ENCODE assay signal across 8 cellular contexts in genomic region chr11:124674571-124674970, GRCh38. TPM values are rescaled to one million over a fixed set of nuclear protein-coding genes. Genes with fewer than 3 reads are reported as not detected.
A peak's percentile ranks its signal among the peaks of the same experiment; 100 is the strongest.
DNase-seq lines count a peak whose midpoint lies in the region; ATAC-seq and TF ChIP-seq lines count a peak whose summit lies in the region.

No MANE protein-coding gene starts in this region.

- H3K27ac ChIP-seq in C4-2B = peak overlapping the region; percentile 76
- H3K27ac ChIP-seq in ectodermal cell (ENCODE audit: insufficient read depth, low read depth, low read length, poor library complexity, severe bottlenecking) = no peak overlapping the region

- H3K36me3 ChIP-seq in MG63 (no peaks in the 10 kb centered on the region), ectodermal cell (ENCODE audit: control insufficient read depth, insufficient read depth, low read length) (no peaks in the 10 kb centered on the region), neuron (ENCODE audit: insufficient read depth, low read length) (no peaks in the 10 kb centered on the region)

- H3K9me3 ChIP-seq in MG63 (no peaks in the 10 kb centered on the region), ectodermal cell (ENCODE audit: control insufficient read depth, low read length) (no peaks in the 10 kb centered on the region), neuron (ENCODE audit: low read length) (no peaks in the 10 kb centered on the region)

- ATAC-seq in GM19463 (IDR thresholded peaks at IDR 0.05; ENCODE audit: unreplicated experiment) = no peak

- H3K4me3 ChIP-seq in MG63 (peak overlapping the region; percentile 90), ectodermal cell (ENCODE audit: insufficient read depth, low read depth, low read length) (peak overlapping the region; percentile 72), neuron (ENCODE audit: low read length) (peak overlapping the region; percentile 97)

- peaks cover 5% of the 10 kb centered on the region for H3K4me1 ChIP-seq in ectodermal cell (ENCODE audit: control insufficient read depth, insufficient read depth, low read length)
- H3K4me1 ChIP-seq in neuron (ENCODE audit: insufficient read depth, low read length) = peaks cover 12% of the 10 kb centered on the region

- no peaks in the 10 kb centered on the region for H3K27me3 ChIP-seq in MG63
- peaks cover 18% of the 10 kb centered on the region for H3K27me3 ChIP-seq in ectodermal cell (ENCODE audit: control insufficient read depth, insufficient read depth, low read length, poor library complexity, severe bottlenecking)
- H3K27me3 ChIP-seq in neuron (ENCODE audit: insufficient read depth, low read length) = no peaks in the 10 kb centered on the region

- 90 to 93% methylated on average over 5 of the region's 5 CpGs for WGBS in ectodermal cell, 2 experiments

- DNase-seq in MG63 (no peak), hypothalamus (lab: John Stamatoyannopoulos, UW) (no peak), DMS 273 treated with DMSO at 0.1 percent for 48 hours (lab: John Stamatoyannopoulos, UW) (no peak), COLO668 (lab: John Stamatoyannopoulos, UW; ENCODE audit: unreplicated experiment) (no peak)

- no peak for TF ChIP-seq CTCF in C4-2B (conservative IDR thresholded peaks at IDR 0.05)

- H2AFZ ChIP-seq in neuron (ENCODE audit: low read depth, low read length) = peak overlapping the region; percentile 98

RNA-seq across cellular contexts. Expression of gene SPA17, which starts 0.9 kb away (rescaled TPM):
- total RNA-seq in MG63 (2014; rRNA removed; shearing (Covaris generic); ENCODE audit: low replicate concordance) = 19.0 and 32.4 TPM in 2 replicates
- 44.5 TPM for polyA plus RNA-seq in ectodermal cell (2013, experiment 1 of 4)
- 47.9 TPM for polyA plus RNA-seq in ectodermal cell (2013, experiment 2 of 4)
- polyA plus RNA-seq in ectodermal cell (2013, experiment 3 of 4) = 45.3 TPM
- 51.4 TPM for polyA plus RNA-seq in ectodermal cell (2013, experiment 4 of 4)

RNA-seq across cellular contexts. Expression of gene SIAE, which starts 1.0 kb away (rescaled TPM):
- 2.8 and 4.6 TPM in 2 replicates for total RNA-seq in MG63 (2014; rRNA removed; shearing (Covaris generic); ENCODE audit: low replicate concordance)
- polyA plus RNA-seq in ectodermal cell (2013, experiment 1 of 4) = 5.6 TPM
- polyA plus RNA-seq in ectodermal cell (2013, experiment 2 of 4) = 7.9 TPM
- 5.5 TPM for polyA plus RNA-seq in ectodermal cell (2013, experiment 3 of 4)
- polyA plus RNA-seq in ectodermal cell (2013, experiment 4 of 4) = 7.5 TPM

RNA-seq across cellular contexts. Expression of gene TBRG1, which starts 51.9 kb away (rescaled TPM):
- total RNA-seq in MG63 (2014; rRNA removed; shearing (Covaris generic); ENCODE audit: low replicate concordance) = 13.2 and 24.9 TPM in 2 replicates
- polyA plus RNA-seq in ectodermal cell (2013, experiment 1 of 4) = 25.8 TPM
- polyA plus RNA-seq in ectodermal cell (2013, experiment 2 of 4) = 24.4 TPM
- polyA plus RNA-seq in ectodermal cell (2013, experiment 3 of 4) = 20.7 TPM
- polyA plus RNA-seq in ectodermal cell (2013, experiment 4 of 4) = 23.2 TPM
